8 cellular contexts compared by ENCODE assay signal in genomic region chrX:51802917-51803688, GRCh38. TPM values are rescaled to one million over a fixed set of nuclear protein-coding genes. Genes with fewer than 3 reads are reported as not detected.
DNase-seq lines count a peak whose midpoint lies in the region; ATAC-seq and TF ChIP-seq lines count a peak whose summit lies in the region.

No MANE protein-coding gene starts in this region.

- H3K36me3 ChIP-seq in mucosa of rectum (ENCODE audit: control insufficient read depth in 2 of 2, insufficient read depth in 2 of 2, low read length in 2 of 2) = no peaks in the 10 kb centered on the region

- H3K27me3 Mint-ChIP-seq in activated CD8-positive, alpha-beta memory T cell treated with anti-CD3 and anti-CD28 coated beads, Interleukin-2, amount 10 ng/mL, durations not matched to agents 7 days and 5 days = no peaks in the 10 kb centered on the region

- H3K4me3 Mint-ChIP-seq in activated CD8-positive, alpha-beta memory T cell treated with anti-CD3 and anti-CD28 coated beads, Interleukin-2, amount 10 ng/mL, durations not matched to agents 7 days and 5 days = peak overlapping the region; percentile 97

- ATAC-seq in GM18870 (IDR thresholded peaks at IDR 0.05; ENCODE audit: unreplicated experiment) (peak; percentile 79), HG03139 (IDR thresholded peaks at IDR 0.05; ENCODE audit: unreplicated experiment) (peak; percentile 87)
- ATAC-seq in activated CD8-positive, alpha-beta memory T cell treated with anti-CD3 and anti-CD28 coated beads, Interleukin-2, amount 10 ng/mL, durations not matched to agents 7 days and 5 days = peak; percentile 89

- H3K27me3 ChIP-seq in mucosa of rectum (ENCODE audit: control insufficient read depth in 2 of 2, insufficient read depth in 2 of 2, low read length in 2 of 2) = peaks cover 0 to 4% of the 10 kb centered on the region in 2 donors

- DNase-seq in AG04449 (ENCODE audit: low read depth, low spot score) (no peak), NCI-H69 (lab: John Stamatoyannopoulos, UW) (peak; percentile 87), epithelial cell of esophagus (ENCODE audit: low read depth) (peak; percentile 64)
- peak; percentile 79 for DNase-seq in activated CD8-positive, alpha-beta memory T cell treated with anti-CD3 and anti-CD28 coated beads, Interleukin-2, amount 10 ng/mL, durations not matched to agents 7 days and 5 days
- DNase-seq in stimulated activated CD8-positive, alpha-beta memory T cell treated with anti-CD3 and anti-CD28 coated beads, Interleukin-7, amount 100 ng/mL, for 24 hours (ENCODE audit: low read depth) = peak; percentile 4

- peak overlapping the region; percentile 84 to 87 for H3K27ac ChIP-seq in mucosa of rectum (ENCODE audit: low read depth in 2 of 2, low read length in 2 of 2)

- peak overlapping the region; percentile 77 to 83 for H3K9ac ChIP-seq in mucosa of rectum (ENCODE audit: low read depth in 1 of 2, low read length in 2 of 2)

- peaks cover 20% of the 10 kb centered on the region for H3K4me1 Mint-ChIP-seq in activated CD8-positive, alpha-beta memory T cell treated with anti-CD3 and anti-CD28 coated beads, Interleukin-2, amount 10 ng/mL, durations not matched to agents 7 days and 5 days

- H3K36me3 Mint-ChIP-seq in activated CD8-positive, alpha-beta memory T cell treated with anti-CD3 and anti-CD28 coated beads, Interleukin-2, amount 10 ng/mL, durations not matched to agents 7 days and 5 days = peaks cover 10% of the 10 kb centered on the region

- no peaks in the 10 kb centered on the region for H3K9me3 Mint-ChIP-seq in activated CD8-positive, alpha-beta memory T cell treated with anti-CD3 and anti-CD28 coated beads, Interleukin-2, amount 10 ng/mL, durations not matched to agents 7 days and 5 days (ENCODE audit: low read depth)

- H3K9me3 ChIP-seq in mucosa of rectum (ENCODE audit: control insufficient read depth in 2 of 2, low read length in 2 of 2) = no peaks in the 10 kb centered on the region

- POLR2A ChIA-PET in AG04449 (lab: Yijun Ruan, JAX) = interaction anchor here (1.1 kb wide), 2 partner anchors 90 to 100 kb away, joined by 3 read pairs; partner anchors contain the start of gene MAGED1

- TF ChIP-seq CTCF in AG04449 (IDR thresholded peaks at IDR 0.05; ENCODE audit: insufficient read depth, low read length, missing control alignments) = peak; percentile 19
- no peak for TF ChIP-seq CTCF in epithelial cell of esophagus (IDR thresholded peaks at IDR 0.05; ENCODE audit: insufficient read depth, low read depth, low read length, missing control alignments)

- H3K4me3 ChIP-seq in AG04449 (ENCODE audit: low read depth, low read length) (peak overlapping the region; percentile 75), epithelial cell of esophagus (ENCODE audit: low read length) (peak overlapping the region; percentile 78), mucosa of rectum (ENCODE audit: low read length in 2 of 2) (peak overlapping the region; percentile 78 to 90)

- H3K4me1 ChIP-seq in mucosa of rectum (ENCODE audit: control insufficient read depth in 2 of 2, insufficient read depth in 2 of 2, low read length in 2 of 2) = no peaks in the 10 kb centered on the region

- CTCF ChIA-PET in AG04449 (lab: Yijun Ruan, JAX) = interaction anchor here (1.0 kb wide), 1 partner anchor 9 kb away, joined by 3 read pairs; no protein-coding TSS in a partner anchor
- CTCF ChIA-PET in activated CD8-positive, alpha-beta memory T cell treated with anti-CD3 and anti-CD28 coated beads, Interleukin-2, amount 10 ng/mL, durations not matched to agents 7 days and 5 days (lab: Charles Lee) = no interaction called here

- H3K27ac Mint-ChIP-seq in activated CD8-positive, alpha-beta memory T cell treated with anti-CD3 and anti-CD28 coated beads, Interleukin-2, amount 10 ng/mL, durations not matched to agents 7 days and 5 days = peak overlapping the region; percentile 95

RNA-seq across cellular contexts. Expression of gene GSPT2, which starts 59.9 kb away (rescaled TPM):
- 10 to 100 TPM in 1 of 2 experiments, 1 to 10 TPM in 1; 9.7 to 10.8 TPM for total RNA-seq in activated CD8-positive, alpha-beta memory T cell treated with anti-CD3 and anti-CD28 coated beads, Interleukin-2, amount 10 ng/mL, durations not matched to agents 7 days and 5 days
